Comparison of ENCODE assay signal across 26 cellular contexts in genomic region chr5:130885718-130886117, GRCh38.
"Had no signal": no experiment of that assay in that cellular context is flagged by ENCODE, and none has a peak within 500 bp of the region (broad histone marks: within the 10 kb centered on the region; RNA-seq: fewer than 3 reads in every experiment).

No MANE protein-coding gene starts in this region.

- H3K36me3 Mint-ChIP-seq: immature natural killer cell; naive thymus-derived CD4-positive, alpha-beta T cell had no signal

- H3K4me1 ChIP-seq: esophagus muscularis mucosa, gastroesophageal sphincter, right atrium auricular region, sigmoid colon had no signal

- DNase-seq: effector memory CD8-positive, alpha-beta T cell; foreskin fibroblast; glutamatergic neuron; immature natural killer cell; left ventricle myocardium superior; mesenchymal stem cell; midbrain; naive thymus-derived CD4-positive, alpha-beta T cell; nucleus accumbens; ovary; sigmoid colon; stimulated activated CD4-positive, alpha-beta T cell treated with anti-CD3 and anti-CD28 coated beads, Interleukin-12 subunit alpha, Interleukin-12 subunit beta, amount 100 ng/mL, for 4 hours; stimulated activated naive CD4-positive, alpha-beta T cell; stomach; substantia nigra; trophoblast cell had no signal

- H3K4me1 Mint-ChIP-seq: immature natural killer cell had no signal

- FAIRE-seq: keratinocyte had no signal

- H3K27me3 ChIP-seq: esophagus muscularis mucosa, gastroesophageal sphincter, ovary, right atrium auricular region, sigmoid colon had no signal

- H3K27ac ChIP-seq: epithelial cell of prostate, esophagus muscularis mucosa, gastroesophageal sphincter, ovary, right atrium auricular region, sigmoid colon, skin epidermis, stomach, thoracic aorta had no signal

- H3K27me3 Mint-ChIP-seq: dendritic cell treated with granulocyte-macrophage colony-stimulating factor and Interleukin-4, amounts not matched to agents 40 ng/mL and 50 ng/mL, for 4 days had no signal

- H3K27ac Mint-ChIP-seq: dendritic cell treated with granulocyte-macrophage colony-stimulating factor and Interleukin-4, amounts not matched to agents 40 ng/mL and 50 ng/mL, for 4 days; effector memory CD8-positive, alpha-beta T cell; immature natural killer cell; naive thymus-derived CD4-positive, alpha-beta T cell had no signal

- H3K4me3 ChIP-seq: esophagus muscularis mucosa, gastroesophageal sphincter, lung, ovary, right atrium auricular region, sigmoid colon, skin epidermis, stomach, thoracic aorta had no signal

- H3K4me3 Mint-ChIP-seq: dendritic cell treated with granulocyte-macrophage colony-stimulating factor and Interleukin-4, amounts not matched to agents 40 ng/mL and 50 ng/mL, for 4 days; effector memory CD8-positive, alpha-beta T cell; immature natural killer cell; neural crest cell had no signal

- ATAC-seq: effector memory CD8-positive, alpha-beta T cell; gastroesophageal sphincter; left ventricle myocardium superior; naive thymus-derived CD4-positive, alpha-beta T cell had no signal

- H3K9me3 ChIP-seq: esophagus muscularis mucosa, gastroesophageal sphincter, ovary, right atrium auricular region, sigmoid colon, stomach, thoracic aorta had no signal

- H3K9me3 Mint-ChIP-seq: dendritic cell treated with granulocyte-macrophage colony-stimulating factor and Interleukin-4, amounts not matched to agents 40 ng/mL and 50 ng/mL, for 4 days; effector memory CD8-positive, alpha-beta T cell; naive thymus-derived CD4-positive, alpha-beta T cell; neural crest cell had no signal

- H3K36me3 ChIP-seq: esophagus muscularis mucosa, gastroesophageal sphincter, ovary, right atrium auricular region, sigmoid colon, stomach, thoracic aorta had no signal
